In the genomic region with DNA sequence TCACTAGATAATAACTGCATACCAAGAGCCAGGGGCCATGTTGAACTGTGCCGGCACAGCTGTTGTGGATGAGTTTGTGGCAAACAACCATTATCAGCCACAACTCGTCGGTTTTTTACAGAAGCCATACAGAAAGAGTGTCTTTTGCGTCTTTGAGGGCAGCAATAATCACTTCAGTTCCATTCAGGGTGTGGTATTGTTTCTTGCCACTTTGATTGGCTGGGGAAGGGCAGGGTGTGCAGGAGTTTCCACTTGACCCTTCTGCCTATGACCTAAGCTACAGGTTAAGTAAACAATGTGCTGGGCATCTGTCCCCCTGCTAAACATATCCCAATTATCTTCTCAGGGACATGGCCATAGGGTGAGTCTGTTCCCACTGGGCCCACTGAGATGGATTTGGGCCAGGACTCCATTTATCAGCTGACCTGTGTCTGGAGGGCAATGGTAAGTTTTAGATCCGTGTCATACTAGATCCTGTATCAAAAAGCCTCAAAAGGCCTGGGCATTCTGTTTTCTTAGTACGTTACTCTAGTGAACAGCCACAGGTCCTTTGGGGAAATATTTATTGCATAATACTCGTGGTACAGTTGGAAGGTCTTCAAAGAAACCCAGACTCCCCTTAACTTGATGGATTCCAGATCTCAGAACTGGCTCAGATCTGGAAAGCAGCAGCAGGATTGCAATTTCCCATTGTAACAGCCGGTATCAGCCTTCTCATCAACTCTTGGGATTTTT, we compare ENCODE assay signal across 12 cellular contexts. TPM values are rescaled to one million over a fixed set of nuclear protein-coding genes. Genes with fewer than 3 reads are reported as not detected.
A peak's percentile ranks its signal among the peaks of the same experiment; 100 is the strongest.
DNase-seq lines count a peak whose midpoint lies in the region; ATAC-seq and TF ChIP-seq lines count a peak whose summit lies in the region.
"Had no signal": no experiment of that assay in that cellular context is flagged by ENCODE, and none has a peak within 500 bp of the region (broad histone marks: within the 10 kb centered on the region; RNA-seq: fewer than 3 reads in every experiment).

No MANE protein-coding gene starts in this region.

- peaks cover 63% of the 10 kb centered on the region for H3K36me3 ChIP-seq in SK-N-MC (ENCODE audit: insufficient read depth, low read length)
- H3K36me3 ChIP-seq: colonic mucosa had no signal

- peaks cover 16% of the 10 kb centered on the region for H3K9me3 Mint-ChIP-seq in progenitor cell of endocrine pancreas (ENCODE audit: low read depth)

- ATAC-seq in HG03469 (IDR thresholded peaks at IDR 0.05; ENCODE audit: unreplicated experiment), result no peak

- H3K27ac ChIP-seq in SK-N-MC, result peak overlapping the region; percentile 51; the same call in 1 of the 2 replicates
- H3K27ac ChIP-seq: colonic mucosa had no signal

- H3K27ac Mint-ChIP-seq in progenitor cell of endocrine pancreas, result peak overlapping the region; percentile 45

- H3K4me3 Mint-ChIP-seq in progenitor cell of endocrine pancreas (ENCODE audit: low read depth), result no peak overlapping the region

- no peaks in the 10 kb centered on the region for H3K27me3 Mint-ChIP-seq in progenitor cell of endocrine pancreas

- H3K36me3 Mint-ChIP-seq in progenitor cell of endocrine pancreas (ENCODE audit: insufficient read depth), result peaks cover 64% of the 10 kb centered on the region

- peaks cover 2% of the 10 kb centered on the region for H3K4me1 Mint-ChIP-seq in progenitor cell of endocrine pancreas (ENCODE audit: low read depth)

- no peak overlapping the region for H3K9ac ChIP-seq in SK-N-MC (ENCODE audit: insufficient read length)

- no peak overlapping the region for H3K4me3 ChIP-seq in SK-N-MC
- H3K4me3 ChIP-seq in fibroblast of villous mesenchyme (ENCODE audit: low read depth, low read length), result no peak overlapping the region
- H3K4me3 ChIP-seq: colonic mucosa had no signal

- TF ChIP-seq CTCF in fibroblast of villous mesenchyme (IDR thresholded peaks at IDR 0.05; ENCODE audit: insufficient read depth, low read depth, low read length) (no peak), progenitor cell of endocrine pancreas (IDR thresholded peaks at IDR 0.05; ENCODE audit: unreplicated experiment) (no peak)

- peaks cover 10% of the 10 kb centered on the region for H3K9me3 ChIP-seq in SK-N-MC (ENCODE audit: low read depth, low read length)
- H3K9me3 ChIP-seq: colonic mucosa had no signal

- DNase-seq in EH (ENCODE audit: low read depth) (peak; percentile 51), SK-N-MC (ENCODE audit: low read depth, low spot score) (no peak), fibroblast of villous mesenchyme (ENCODE audit: low read depth) (peak; percentile 99), progenitor cell of endocrine pancreas (ENCODE audit: low spot score, unreplicated experiment) (no peak), Ammon's horn (ENCODE audit: low spot score) (no peak), superior temporal gyrus (ENCODE audit: extremely low spot score) (no peak)
- DNase-seq in stimulated activated CD8-positive, alpha-beta memory T cell treated with anti-CD3 and anti-CD28 coated beads, Interleukin-4, amount 100 ng/mL, for 48 hours, result no peak
- DNase-seq: colonic mucosa, NCI-H1436 treated with DMSO at 0.1 percent for 48 hours, nucleus accumbens, OCI-M1 had no signal

RNA-seq across cellular contexts. Expression of gene ZNF3, which starts 15.9 kb away (rescaled TPM):
- 32.2 and 32.8 TPM in 2 replicates for total RNA-seq in fibroblast of villous mesenchyme
- 91.8 and 95.1 TPM in 2 replicates for total RNA-seq in progenitor cell of endocrine pancreas

RNA-seq across cellular contexts. Expression of gene ZSCAN21, which starts 16.0 kb away (rescaled TPM):
- total RNA-seq in fibroblast of villous mesenchyme, result 9.0 and 11.7 TPM in 2 replicates
- total RNA-seq in progenitor cell of endocrine pancreas, result 20.7 and 22.8 TPM in 2 replicates

RNA-seq across cellular contexts. Expression of gene COPS6, which starts 23.1 kb away (rescaled TPM):
- 104 and 113 TPM in 2 replicates for total RNA-seq in fibroblast of villous mesenchyme
- 110 and 113 TPM in 2 replicates for total RNA-seq in progenitor cell of endocrine pancreas

RNA-seq across cellular contexts. Expression of gene MCM7, which starts 35.6 kb away (rescaled TPM):
- 73.8 and 77.7 TPM in 2 replicates for total RNA-seq in fibroblast of villous mesenchyme
- 212 and 224 TPM in 2 replicates for total RNA-seq in progenitor cell of endocrine pancreas

RNA-seq across cellular contexts. Expression of gene AP4M1, which starts 35.8 kb away (rescaled TPM):
- total RNA-seq in fibroblast of villous mesenchyme, result 16.1 and 16.4 TPM in 2 replicates
- total RNA-seq in progenitor cell of endocrine pancreas, result 34.0 and 36.0 TPM in 2 replicates

Comparison
In these comparisons a context has a peak if more than half of its experiments do, and no peak if none do; other contexts are left out.
1. DNase-seq: peak in EH (single experiment) and fibroblast of villous mesenchyme (single experiment); none in SK-N-MC (single experiment), progenitor cell of endocrine pancreas (single experiment), Ammon's horn (single experiment), superior temporal gyrus (single experiment) and stimulated activated CD8-positive, alpha-beta memory T cell treated with anti-CD3 and anti-CD28 coated beads, Interleukin-4, amount 100 ng/mL, for 48 hours (single experiment).